ENCODE assay signal across 9 cellular contexts in genomic region chr1:220189750-220190347, GRCh38.
DNase-seq lines count a peak whose midpoint lies in the region; ATAC-seq lines count a peak whose summit lies in the region.
"Had no signal": no experiment of that assay in that cellular context is flagged by ENCODE, and none has a peak within 500 bp of the region (broad histone marks: within the 10 kb centered on the region; RNA-seq: fewer than 3 reads in every experiment).

No MANE protein-coding gene starts in this region.

- no peaks in the 10 kb centered on the region for H3K79me2 ChIP-seq in mesendoderm (ENCODE audit: control insufficient read depth, insufficient read depth, low read length)
- H3K79me2 ChIP-seq: parathyroid adenoma had no signal

- H4K8ac ChIP-seq in mesendoderm (ENCODE audit: low read depth, low read length) = no peak overlapping the region

- H3K79me1 ChIP-seq in mesendoderm (ENCODE audit: low read length) = no peaks in the 10 kb centered on the region

- no peaks in the 10 kb centered on the region for H3K27me3 ChIP-seq in mesendoderm (ENCODE audit: insufficient read depth, low read length, poor library complexity)

- no peak overlapping the region for H4K5ac ChIP-seq in mesendoderm (ENCODE audit: low read length)

- H2BK5ac ChIP-seq in mesendoderm (ENCODE audit: low read length) = no peak overlapping the region

- H2BK120ac ChIP-seq in mesendoderm (ENCODE audit: low read depth, low read length) = no peak overlapping the region

- H3K36me3 ChIP-seq in mesendoderm (ENCODE audit: control insufficient read depth, insufficient read depth, low read length) = peaks cover 1% of the 10 kb centered on the region

- H3K23ac ChIP-seq in mesendoderm (ENCODE audit: low read length) = no peak overlapping the region

- H2AK5ac ChIP-seq in mesendoderm (ENCODE audit: low read length) = no peak overlapping the region

- DNase-seq in EL = peak; percentile 33
- DNase-seq in Jurkat, Clone E6-1 (ENCODE audit: low read depth, low spot score) = peak; percentile 8
- peak; percentile 2 for DNase-seq in SHP77 treated with DMSO at 0.1 percent for 48 hours (lab: John Stamatoyannopoulos, UW)
- peak; percentile 24 for DNase-seq in foreskin melanocyte
- DNase-seq in mesendoderm = no peak
- no peak for DNase-seq in KG1 (lab: John Stamatoyannopoulos, UW)
- no peak for DNase-seq in activated effector memory CD4-positive, alpha-beta T cell treated with Interleukin-2 at 50 U/mL for 16 hours

- no peak overlapping the region for H3K18ac ChIP-seq in mesendoderm (ENCODE audit: low read length)

- no CpG with 5 or more reads among the region's 1 CpG for WGBS in mesendoderm (ENCODE audit: extremely low coverage, insufficient coverage, low lambda C conversion rate)

- no peak overlapping the region for H3K56ac ChIP-seq in mesendoderm (ENCODE audit: low read length)

- no peak overlapping the region for H3K4me2 ChIP-seq in mesendoderm (ENCODE audit: low read length)

- ATAC-seq in GM21447 (IDR thresholded peaks at IDR 0.05; ENCODE audit: unreplicated experiment) = no peak

- no peak overlapping the region for H3K4ac ChIP-seq in mesendoderm (ENCODE audit: low read depth, low read length)

- no peak overlapping the region for H3K9ac ChIP-seq in mesendoderm (ENCODE audit: low read length)
- H3K9ac ChIP-seq: parathyroid adenoma had no signal

- no peak overlapping the region for H3K4me3 ChIP-seq in Jurkat, Clone E6-1 (ENCODE audit: low read length)
- no peak overlapping the region for H3K4me3 ChIP-seq in mesendoderm (ENCODE audit: low read length)

- H3K27ac ChIP-seq in mesendoderm (ENCODE audit: low read depth, low read length) = no peak overlapping the region
- H3K27ac ChIP-seq: parathyroid adenoma had no signal

- no peak overlapping the region for H2BK15ac ChIP-seq in mesendoderm (replicated peaks; ENCODE audit: low read depth)

- no peaks in the 10 kb centered on the region for H3K4me1 ChIP-seq in mesendoderm (ENCODE audit: control insufficient read depth, low read depth, low read length)
- H3K4me1 ChIP-seq: parathyroid adenoma had no signal

Comparison
In these comparisons a context has a peak if more than half of its experiments do, and no peak if none do; other contexts are left out.
1. DNase-seq: peak in EL (single experiment), Jurkat, Clone E6-1 (single experiment), SHP77 treated with DMSO at 0.1 percent for 48 hours (single experiment) and foreskin melanocyte (single experiment); none in mesendoderm (single experiment), KG1 (single experiment) and activated effector memory CD4-positive, alpha-beta T cell treated with Interleukin-2 at 50 U/mL for 16 hours (single experiment).